11 cellular contexts compared by ENCODE assay signal in the genomic region with DNA sequence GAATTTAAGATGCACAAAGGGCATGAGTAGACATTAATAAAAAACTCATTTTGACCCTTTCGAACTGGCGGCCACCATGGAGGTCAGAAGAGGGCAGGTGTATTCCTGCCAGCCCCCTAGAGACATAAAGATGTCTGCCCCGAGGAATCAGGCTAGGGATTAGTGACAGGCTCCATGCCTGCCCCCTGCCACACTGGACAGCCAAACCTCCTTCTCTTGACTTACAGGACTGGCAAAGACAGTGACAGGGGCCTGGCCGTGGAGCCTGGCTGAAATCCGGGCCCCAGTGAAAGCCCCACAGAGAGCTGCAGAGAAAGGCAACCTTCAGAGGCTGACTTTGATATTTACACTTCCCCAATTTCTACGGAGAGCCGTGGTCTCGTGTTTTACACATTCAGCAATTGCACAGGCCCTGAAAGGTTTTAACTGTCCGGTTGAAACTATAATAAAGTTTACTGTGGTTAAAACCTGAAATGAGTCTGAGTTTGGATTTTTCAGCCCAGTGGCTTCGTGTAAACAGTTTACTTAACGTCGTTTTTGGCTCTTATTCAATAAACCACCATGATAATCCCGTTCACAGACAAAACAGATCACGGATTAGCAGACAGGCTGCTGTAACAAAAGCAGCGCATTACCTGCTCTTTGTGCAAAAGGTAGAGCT.
DNase-seq lines count a peak whose midpoint lies in the region; ATAC-seq and TF ChIP-seq lines count a peak whose summit lies in the region.
"Had no signal": no experiment of that assay in that cellular context is flagged by ENCODE, and none has a peak within 500 bp of the region (broad histone marks: within the 10 kb centered on the region; RNA-seq: fewer than 3 reads in every experiment).

No MANE protein-coding gene starts in this region.

- intact Hi-C loops in stomach (cut with DNase I; ENCODE audit: low total_unique reads), result no loop called here

- peak; percentile 61 for DNase-seq in WERI-Rb-1
- no peak for DNase-seq in stomach
- no peak for DNase-seq in HT-29 (ENCODE audit: low spot score)
- no peak for DNase-seq in NCI-H774 (lab: John Stamatoyannopoulos, UW)
- no peak for DNase-seq in UCSD-AML1 (lab: John Stamatoyannopoulos, UW; ENCODE audit: unreplicated experiment)
- DNase-seq: NCI-H2029; stimulated activated CD4-positive, alpha-beta T cell treated with anti-CD3 and anti-CD28 coated beads, Interleukin-1b, Interleukin-23, amount 100 ng/mL, for 48 hours had no signal

- H3K4me3 ChIP-seq in WERI-Rb-1 (ENCODE audit: low read depth, low read length), result peak overlapping the region; percentile 35
- H3K4me3 ChIP-seq in stomach, result no peak overlapping the region

- peak; percentile 30 for TF ChIP-seq POLR2A in GM19099 (IDR thresholded peaks at IDR 0.05; ENCODE audit: extremely low read depth, insufficient read length, low read depth)
- TF ChIP-seq POLR2A in stomach (IDR thresholded peaks at IDR 0.05), result no peak

- H3K4me1 ChIP-seq in stomach, result peaks cover 10 to 25% (median 19%) of the 10 kb centered on the region in 4 donors

- ATAC-seq in HG02840 (IDR thresholded peaks at IDR 0.05; ENCODE audit: low FRiP score, unreplicated experiment) (peak; percentile 78), GM21423 (IDR thresholded peaks at IDR 0.05; ENCODE audit: unreplicated experiment) (no peak)
- ATAC-seq: Panc1 had no signal

- H3K9me3 ChIP-seq in WERI-Rb-1 (ENCODE audit: severe bottlenecking) (peaks cover 14% of the 10 kb centered on the region), stomach (peaks cover 0 to 9% (median 0%) of the 10 kb centered on the region in 4 donors)

- H3K36me3 ChIP-seq in WERI-Rb-1, result no peaks in the 10 kb centered on the region
- no peaks in the 10 kb centered on the region for H3K36me3 ChIP-seq in stomach

- WGBS in stomach, 5 donors, result 29 to 38% (median 37%) methylated on average over 12 to 15 of the region's 15 CpGs

- H3K27me3 ChIP-seq in WERI-Rb-1 (ENCODE audit: insufficient read depth, low read depth, severe bottlenecking), result no peaks in the 10 kb centered on the region
- H3K27me3 ChIP-seq in stomach, result no peaks in the 10 kb centered on the region

- no peak for TF ChIP-seq EP300 in stomach (IDR thresholded peaks at IDR 0.05)

- TF ChIP-seq CTCF in WERI-Rb-1 (IDR thresholded peaks at IDR 0.05; ENCODE audit: low read depth, low read length) (no peak), stomach (IDR thresholded peaks at IDR 0.05) (no peak)

- H3K27ac ChIP-seq in WERI-Rb-1 (peak overlapping the region; percentile 95), stomach (peak overlapping the region in 4 of 5 donors; percentile 12 to 72 (median 57))
